In the genomic region with DNA sequence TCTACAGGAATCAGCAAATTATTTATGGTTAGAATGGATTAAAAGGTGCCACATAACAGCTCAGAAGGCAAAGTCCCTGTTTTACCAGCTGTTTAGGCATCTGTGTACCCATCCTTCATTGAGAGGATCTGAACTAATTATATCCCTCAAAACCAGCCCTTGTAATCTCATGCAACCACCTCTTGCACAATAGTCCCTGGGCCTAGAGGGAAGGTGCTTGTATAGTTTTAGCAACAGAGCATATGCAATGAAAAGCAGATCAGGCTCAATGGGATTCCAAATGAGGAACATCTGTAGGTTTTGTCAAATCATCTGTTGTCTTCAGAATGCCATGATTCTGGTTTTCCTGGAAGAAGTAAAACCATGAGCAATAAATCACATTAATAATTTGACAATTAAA, we compare ENCODE assay signal across 18 cellular contexts. TPM values are rescaled to one million over a fixed set of nuclear protein-coding genes. Genes with fewer than 3 reads are reported as not detected.
DNase-seq lines count a peak whose midpoint lies in the region; FAIRE-seq and TF ChIP-seq lines count a peak whose summit lies in the region.
"Had no signal": no experiment of that assay in that cellular context is flagged by ENCODE, and none has a peak within 500 bp of the region (broad histone marks: within the 10 kb centered on the region; RNA-seq: fewer than 3 reads in every experiment).

No MANE protein-coding gene starts in this region.

- no peaks in the 10 kb centered on the region for H3K27me3 ChIP-seq in MM.1S (replicated peaks; ENCODE audit: insufficient read depth, low read length)
- H3K27me3 ChIP-seq: BLaER1 treated with 17β-estradiol and CSF1 and Interleukin-3, amounts not matched to agents 10 nM and 100 nM had no signal

- no peaks in the 10 kb centered on the region for H3K36me3 ChIP-seq in MM.1S (replicated peaks; ENCODE audit: insufficient read depth, low read length)
- H3K36me3 ChIP-seq: BLaER1 treated with 17β-estradiol and CSF1 and Interleukin-3, amounts not matched to agents 10 nM and 100 nM; prostate gland had no signal

- H3K9me3 ChIP-seq in MM.1S (replicated peaks; ENCODE audit: insufficient read depth, low read length), result no peaks in the 10 kb centered on the region
- H3K9me3 ChIP-seq: mucosa of descending colon, prostate gland had no signal

- no peak overlapping the region for H3K4me3 Mint-ChIP-seq in nephron progenitor cell
- H3K4me3 Mint-ChIP-seq: activated naive CD4-positive, alpha-beta T cell treated with anti-CD3 and anti-CD28 coated beads, Interleukin-2, amount 50 U/mL, for 24 hours; immature natural killer cell; stimulated activated naive B cell treated with anti-CD40 and anti-IgM and Interleukin-4, amounts not matched to agents 10 μg/mL and 1 μg/mL and 100 μg/mL, for 72 hours had no signal

- DNase-seq in AG09319 (ENCODE audit: extremely low read depth, low read depth), result peak; percentile 66
- DNase-seq in H54 (ENCODE audit: insufficient read length, low spot score), result no peak
- peak; percentile 52 for DNase-seq in NOMO-1 treated with dmso at 0.1 percent for 144 hours (lab: John Stamatoyannopoulos, UW; ENCODE audit: unreplicated experiment)
- peak; percentile 80 to 93 for DNase-seq in foreskin fibroblast
- no peak for DNase-seq in MM.1S
- no peak for DNase-seq in nephron progenitor cell
- DNase-seq in NCI-H2029 (lab: John Stamatoyannopoulos, UW), result no peak
- no peak for DNase-seq in G401 (ENCODE audit: low spot score)
- DNase-seq: activated CD8-positive, alpha-beta memory T cell treated with anti-CD3 and anti-CD28 coated beads for 24 hours; immature natural killer cell; mucosa of descending colon; NCI-H2227 treated with DMSO at 0.1 percent for 48 hours; stimulated activated CD4-positive, alpha-beta T cell treated with anti-CD3 and anti-CD28 coated beads, Interleukin-4, amount 100 ng/mL, for 1 hour; stimulated activated naive B cell treated with anti-CD40 and anti-IgM and Interleukin-4, amounts not matched to agents 10 μg/mL and 1 μg/mL and 100 μg/mL, for 72 hours had no signal

- no peak overlapping the region for H3K4me2 ChIP-seq in MM.1S (ENCODE audit: low read depth, low read length)

- H3K79me2 ChIP-seq in MM.1S (ENCODE audit: low read length), result no peaks in the 10 kb centered on the region

- H3K9me3 Mint-ChIP-seq in nephron progenitor cell, result peaks cover 5% of the 10 kb centered on the region
- H3K9me3 Mint-ChIP-seq: activated naive CD4-positive, alpha-beta T cell treated with anti-CD3 and anti-CD28 coated beads, Interleukin-2, amount 50 U/mL, for 24 hours; immature natural killer cell had no signal

- no peak for TF ChIP-seq CTCF in AG09319 (IDR thresholded peaks at IDR 0.05; ENCODE audit: low read depth, low read length)
- TF ChIP-seq CTCF in foreskin fibroblast (IDR thresholded peaks at IDR 0.05; ENCODE audit: low read depth, low read length), result no peak
- no peak for TF ChIP-seq CTCF in MM.1S (IDR thresholded peaks at IDR 0.05; ENCODE audit: low read length)
- TF ChIP-seq CTCF in nephron progenitor cell (IDR thresholded peaks at IDR 0.05), result no peak

- no peaks in the 10 kb centered on the region for H4K20me1 ChIP-seq in MM.1S (ENCODE audit: insufficient read depth, low read length)
- H4K20me1 ChIP-seq: BLaER1 treated with 17β-estradiol and CSF1 and Interleukin-3, amounts not matched to agents 10 nM and 100 nM had no signal

- H3K36me3 Mint-ChIP-seq in nephron progenitor cell (ENCODE audit: low read depth), result peaks cover 10% of the 10 kb centered on the region
- H3K36me3 Mint-ChIP-seq: activated naive CD4-positive, alpha-beta T cell treated with anti-CD3 and anti-CD28 coated beads, Interleukin-2, amount 50 U/mL, for 24 hours; immature natural killer cell had no signal

- no peaks in the 10 kb centered on the region for H3K4me1 Mint-ChIP-seq in nephron progenitor cell

- no peak for TF ChIP-seq POLR2A in H54 (IDR thresholded peaks at IDR 0.05; ENCODE audit: low read depth, low read length)

- H3K9me2 ChIP-seq in MM.1S (replicated peaks; ENCODE audit: insufficient read depth, low read length), result no peaks in the 10 kb centered on the region

- no peak overlapping the region for H2AFZ ChIP-seq in MM.1S (ENCODE audit: low read length)

- H3F3A ChIP-seq in MM.1S (ENCODE audit: insufficient read depth, low read length), result no peaks in the 10 kb centered on the region; the same call in 1 of the 2 replicates

- H3K4me3 ChIP-seq in foreskin fibroblast (ENCODE audit: low read depth in 1 of 2, low read length in 2 of 2), result no peak overlapping the region
- H3K4me3 ChIP-seq in MM.1S (ENCODE audit: low read length), result no peak overlapping the region
- H3K4me3 ChIP-seq: BLaER1 treated with 17β-estradiol and CSF1 and Interleukin-3, amounts not matched to agents 10 nM and 100 nM; mucosa of descending colon; prostate gland had no signal

- H3K27me3 Mint-ChIP-seq in nephron progenitor cell (ENCODE audit: low read depth, poor library complexity), result peaks cover 3% of the 10 kb centered on the region
- H3K27me3 Mint-ChIP-seq: activated naive CD4-positive, alpha-beta T cell treated with anti-CD3 and anti-CD28 coated beads, Interleukin-2, amount 50 U/mL, for 24 hours; stimulated activated naive B cell treated with anti-CD40 and anti-IgM and Interleukin-4, amounts not matched to agents 10 μg/mL and 1 μg/mL and 100 μg/mL, for 72 hours had no signal

- FAIRE-seq in H54 (lab: Jason Lieb, UNC), result peak; percentile 20

- peaks cover 12% of the 10 kb centered on the region; the same call in 1 of the 2 replicates for H3K4me1 ChIP-seq in MM.1S (ENCODE audit: low read length)
- H3K4me1 ChIP-seq: prostate gland had no signal

- no peak overlapping the region for H3K9ac ChIP-seq in MM.1S (ENCODE audit: low read length)
- H3K9ac ChIP-seq: BLaER1 treated with 17β-estradiol and CSF1 and Interleukin-3, amounts not matched to agents 10 nM and 100 nM had no signal

- H3K27ac Mint-ChIP-seq in nephron progenitor cell, result no peak overlapping the region
- H3K27ac Mint-ChIP-seq: activated naive CD4-positive, alpha-beta T cell treated with anti-CD3 and anti-CD28 coated beads, Interleukin-2, amount 50 U/mL, for 24 hours; immature natural killer cell; stimulated activated naive B cell treated with anti-CD40 and anti-IgM and Interleukin-4, amounts not matched to agents 10 μg/mL and 1 μg/mL and 100 μg/mL, for 72 hours had no signal

- in situ Hi-C loops in G401 (cut with HindIII; ENCODE audit: low sequenced_read_pairs), result no loop called here

- no peak overlapping the region for H3K27ac ChIP-seq in MM.1S (ENCODE audit: low read length)
- H3K27ac ChIP-seq: prostate gland had no signal

RNA-seq across cellular contexts. Expression of gene GLIPR1L2, which starts 26.0 kb away (rescaled TPM):
- total RNA-seq in G401 (2014; rRNA removed; shearing (Covaris generic)), result 2.2 TPM in 1 of 2 replicates, not detected in the other

RNA-seq across cellular contexts. Expression of gene GLIPR1L1, which starts 30.4 kb away (rescaled TPM):
- not detected in 2 replicates for total RNA-seq in G401 (2014; rRNA removed; shearing (Covaris generic))
- total RNA-seq: esophagus mucosa, mucosa of descending colon had no signal

RNA-seq across cellular contexts. Expression of gene CAPS2, which starts 34.8 kb away (rescaled TPM):
- 2.4 and 2.5 TPM in 2 replicates for total RNA-seq in G401 (2014; rRNA removed; shearing (Covaris generic))

Comparison
In these comparisons a context has a peak if more than half of its experiments do, and no peak if none do; other contexts are left out.
1. DNase-seq: peak in AG09319 (single experiment), NOMO-1 treated with dmso at 0.1 percent for 144 hours (single experiment) and foreskin fibroblast (2 of 2); none in H54 (single experiment), MM.1S (single experiment), nephron progenitor cell (single experiment), NCI-H2029 (single experiment) and G401 (single experiment).